Comparison of ENCODE assay signal across 20 cellular contexts in genomic region chr5:116650964-116651363, GRCh38.
DNase-seq lines count a peak whose midpoint lies in the region; ATAC-seq and TF ChIP-seq lines count a peak whose summit lies in the region.
"Had no signal": no experiment of that assay in that cellular context is flagged by ENCODE, and none has a peak within 500 bp of the region (broad histone marks: within the 10 kb centered on the region; RNA-seq: fewer than 3 reads in every experiment).

No MANE protein-coding gene starts in this region.

- no peak overlapping the region for H3K4me3 Mint-ChIP-seq in Caco-2 (ENCODE audit: unreplicated experiment)
- H3K4me3 Mint-ChIP-seq: CD8-positive, alpha-beta memory T cell; T-cell had no signal

- H3K79me1 ChIP-seq in trophoblast cell (ENCODE audit: low read length): peaks cover 13% of the 10 kb centered on the region

- no peak overlapping the region for H3K4ac ChIP-seq in trophoblast cell (ENCODE audit: low read depth, low read length)

- TF ChIP-seq CTCF in Caco-2 (IDR thresholded peaks at IDR 0.05; ENCODE audit: insufficient read depth in 1 of 2, low read depth in 1 of 2, low read length in 1 of 2, severe bottlenecking in 1 of 2, unreplicated experiment in 1 of 2): no peak

- H3K9me3 ChIP-seq in HUES48 (ENCODE audit: control insufficient read depth, insufficient read depth, low read length) (no peaks in the 10 kb centered on the region), trophoblast cell (ENCODE audit: insufficient read depth, low read depth, low read length) (no peaks in the 10 kb centered on the region), Caco-2 (no peaks in the 10 kb centered on the region)

- BruUV-seq in Caco-2 (replicated peaks; lab: Mats Ljungman, UMichigan): no TSS peak

- peak overlapping the region; percentile 33 for H4K91ac ChIP-seq in trophoblast cell (ENCODE audit: low read depth, low read length)

- CTCF ChIA-PET in Caco-2 (lab: Charles Lee): no interaction called here

- no peaks in the 10 kb centered on the region for H3K27me3 ChIP-seq in HUES48 (ENCODE audit: control insufficient read depth, insufficient read depth, low read length)
- H3K27me3 ChIP-seq in trophoblast cell (ENCODE audit: insufficient read depth, low read length): no peaks in the 10 kb centered on the region
- H3K27me3 ChIP-seq in Caco-2 (replicated peaks; ENCODE audit: control insufficient read depth, insufficient read depth, low read length): no peaks in the 10 kb centered on the region

- no peak overlapping the region for H3K23ac ChIP-seq in trophoblast cell (ENCODE audit: low read length)

- no peak overlapping the region for H3K14ac ChIP-seq in trophoblast cell (ENCODE audit: low read length)

- H2BK120ac ChIP-seq in trophoblast cell (ENCODE audit: insufficient read depth, low read length, poor library complexity): no peak overlapping the region

- H3K79me2 ChIP-seq in trophoblast cell (ENCODE audit: control insufficient read depth, insufficient read depth, low read length, poor library complexity): peaks cover 3% of the 10 kb centered on the region

- H3K9me3 Mint-ChIP-seq in Caco-2 (ENCODE audit: unreplicated experiment): no peaks in the 10 kb centered on the region
- H3K9me3 Mint-ChIP-seq: T-cell had no signal

- H3K27ac ChIP-seq in HUES48 (ENCODE audit: low read depth, low read length): peak overlapping the region; percentile 83
- H3K27ac ChIP-seq in trophoblast cell (ENCODE audit: low read depth, low read length): peak overlapping the region; percentile 81
- H3K27ac ChIP-seq: KMS-11 had no signal

- H3K36me3 ChIP-seq in HUES48 (ENCODE audit: control insufficient read depth, insufficient read depth, low read length): no peaks in the 10 kb centered on the region
- no peaks in the 10 kb centered on the region for H3K36me3 ChIP-seq in trophoblast cell (ENCODE audit: control insufficient read depth in 1 of 2, insufficient read depth in 2 of 2, low read length in 2 of 2)
- no peaks in the 10 kb centered on the region for H3K36me3 ChIP-seq in Caco-2 (ENCODE audit: control insufficient read depth, insufficient read depth, low read length)

- H3K4me2 ChIP-seq in trophoblast cell (ENCODE audit: low read length): no peak overlapping the region
- H3K4me2 ChIP-seq: KMS-11 had no signal

- WGBS in trophoblast cell (ENCODE audit: extremely low coverage, insufficient coverage, insufficient read length): no CpG with 5 or more reads among the region's 4 CpGs

- no peak overlapping the region for H2AFZ ChIP-seq in trophoblast cell (ENCODE audit: insufficient read depth, low read length, poor library complexity)

- no peaks in the 10 kb centered on the region for H3K27me3 Mint-ChIP-seq in Caco-2 (ENCODE audit: insufficient read depth, unreplicated experiment)
- H3K27me3 Mint-ChIP-seq: CD8-positive, alpha-beta memory T cell had no signal

- no peak overlapping the region for H3K9ac ChIP-seq in HUES48 (ENCODE audit: low read depth, low read length)
- H3K9ac ChIP-seq in trophoblast cell (ENCODE audit: low read length): no peak overlapping the region
- H3K9ac ChIP-seq: KMS-11 had no signal

- ATAC-seq in GM18511 (IDR thresholded peaks at IDR 0.05; ENCODE audit: unreplicated experiment) (peak; percentile 47), GM21723 (IDR thresholded peaks at IDR 0.05; ENCODE audit: unreplicated experiment) (peak; percentile 48), left colon (no peak)
- ATAC-seq: PC-3, SK-N-SH treated with all-trans-retinoic acid at 6 μM for 48 hours, T-cell had no signal

- no peak overlapping the region for H4K12ac ChIP-seq in trophoblast cell (ENCODE audit: low read depth, low read length)

- POLR2A ChIA-PET in Caco-2 (lab: Charles Lee): no interaction called here

- H3K4me3 ChIP-seq in HUES48 (ENCODE audit: low read depth, low read length) (no peak overlapping the region), trophoblast cell (ENCODE audit: low read depth, low read length) (no peak overlapping the region), Caco-2 (ENCODE audit: low read depth, low read length) (no peak overlapping the region)

- no peaks in the 10 kb centered on the region for H3K36me3 Mint-ChIP-seq in Caco-2 (ENCODE audit: insufficient read depth, unreplicated experiment)
- H3K36me3 Mint-ChIP-seq: CD8-positive, alpha-beta memory T cell; T-cell had no signal

- DNase-seq in trophoblast cell (no peak), Caco-2 (no peak), left colon (no peak)
- DNase-seq in activated naive CD4-positive, alpha-beta T cell (lab: John Stamatoyannopoulos, UW): no peak
- DNase-seq: CD8-positive, alpha-beta memory T cell; DMS79 treated with DMSO at 0.1 percent for 48 hours; H7; MV-4-11; NCI-H187 treated with DMSO at 0.1 percent for 48 hours; NCI-H2227 treated with DMSO at 0.1 percent for 48 hours; NCI-H524 treated with DMSO at 0.1 percent for 48 hours; PC-3; RPMI8226; SIG-M5; T-cell had no signal

- no peak overlapping the region for H4K8ac ChIP-seq in trophoblast cell (ENCODE audit: low read depth, low read length)

- no peak overlapping the region for H3K27ac Mint-ChIP-seq in Caco-2 (ENCODE audit: unreplicated experiment)
- H3K27ac Mint-ChIP-seq: CD8-positive, alpha-beta memory T cell; T-cell had no signal

- H2BK5ac ChIP-seq in trophoblast cell (ENCODE audit: low read depth, low read length, poor library complexity): no peak overlapping the region

- H2BK12ac ChIP-seq in trophoblast cell (ENCODE audit: low read length): no peak overlapping the region

- H3K18ac ChIP-seq in trophoblast cell (ENCODE audit: low read length): no peak overlapping the region

- no peaks in the 10 kb centered on the region for H3K4me1 Mint-ChIP-seq in Caco-2 (ENCODE audit: low read depth, unreplicated experiment)
- H3K4me1 Mint-ChIP-seq: CD8-positive, alpha-beta memory T cell; T-cell had no signal

- H3K4me1 ChIP-seq in HUES48 (ENCODE audit: control insufficient read depth, insufficient read depth, low read length) (peaks cover 51% of the 10 kb centered on the region), trophoblast cell (ENCODE audit: control insufficient read depth in 1 of 2, insufficient read depth in 2 of 2, low read length in 2 of 2) (peaks cover 4 to 10% of the 10 kb centered on the region in 2 experiments), Caco-2 (no peaks in the 10 kb centered on the region)

- intact Hi-C loops in Caco-2 (cut with micrococcal nuclease; ENCODE audit: unreplicated experiment): no loop called here
- intact Hi-C loops in left colon (cut with DNase I, micrococcal nuclease): no loop called here

- H2AK5ac ChIP-seq in trophoblast cell (ENCODE audit: low read length): no peak overlapping the region
